Comparison of ENCODE assay signal across 22 cellular contexts in the genomic region with DNA sequence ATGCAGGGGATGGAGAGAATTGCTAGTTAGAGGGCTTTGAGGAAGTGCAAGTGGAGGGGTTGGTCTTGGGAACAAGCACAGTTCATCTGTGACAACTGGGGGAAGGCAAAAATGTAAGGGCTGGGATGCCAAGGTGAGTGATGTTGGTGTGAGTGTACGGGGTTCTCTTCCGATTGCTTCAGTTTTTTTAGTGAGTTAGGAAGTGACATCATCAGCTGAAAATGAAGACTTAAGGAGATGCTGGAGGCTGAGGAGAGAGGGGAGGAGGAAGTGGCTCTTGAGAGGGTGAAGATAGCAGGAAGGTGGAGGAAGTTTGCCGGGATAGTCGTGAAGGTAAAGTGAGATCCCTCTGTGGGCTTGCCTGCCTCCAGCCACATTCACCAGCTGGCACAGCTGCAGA. TPM values are rescaled to one million over a fixed set of nuclear protein-coding genes. Genes with fewer than 3 reads are reported as not detected.
DNase-seq lines count a peak whose midpoint lies in the region; ATAC-seq, FAIRE-seq and TF ChIP-seq lines count a peak whose summit lies in the region.
"Had no signal": no experiment of that assay in that cellular context is flagged by ENCODE, and none has a peak within 500 bp of the region (broad histone marks: within the 10 kb centered on the region; RNA-seq: fewer than 3 reads in every experiment).

No MANE protein-coding gene starts in this region.

- H3K4me1 ChIP-seq in keratinocyte (ENCODE audit: control insufficient read depth, extremely low read depth, insufficient read depth, low read length) = peaks cover 16% of the 10 kb centered on the region
- H3K4me1 ChIP-seq in right atrium auricular region = no peaks in the 10 kb centered on the region
- H3K4me1 ChIP-seq: gastrocnemius medialis, sigmoid colon, testis had no signal

- no peaks in the 10 kb centered on the region for H4K20me1 ChIP-seq in keratinocyte (ENCODE audit: control insufficient read depth, extremely low read depth, insufficient read depth, low read length)

- peak overlapping the region; percentile 78 for H2AFZ ChIP-seq in keratinocyte (ENCODE audit: control insufficient read depth, low read length)

- H3K36me3 ChIP-seq in bronchial epithelial cell (ENCODE audit: control insufficient read depth, insufficient read depth, low read length) (no peaks in the 10 kb centered on the region), keratinocyte (ENCODE audit: control insufficient read depth in 2 of 2, extremely low read depth in 1 of 2, insufficient read depth in 2 of 2, low read length in 2 of 2) (peaks cover 0 to 30% of the 10 kb centered on the region in 2 experiments), right atrium auricular region (no peaks in the 10 kb centered on the region)
- H3K36me3 ChIP-seq: gastrocnemius medialis, sigmoid colon had no signal

- dilution Hi-C loops in keratinocyte (cut with MboI; ENCODE audit: extremely low pct_ligation_motif_present, low sequenced_read_pairs) = no loop called here

- TF ChIP-seq CTCF in bronchial epithelial cell (IDR thresholded peaks at IDR 0.05; ENCODE audit: insufficient read depth, low read length, severe bottlenecking) = no peak
- TF ChIP-seq CTCF in keratinocyte (optimal IDR thresholded peaks at IDR 0.05 in 1 of 3, IDR thresholded peaks at IDR 0.05 in 1 of 3, conservative IDR thresholded peaks at IDR 0.05 in 1 of 3; ENCODE audit: extremely low read depth in 1 of 3, insufficient read depth in 2 of 3, low read length in 3 of 3) = no peak
- no peak for TF ChIP-seq CTCF in right atrium auricular region (IDR thresholded peaks at IDR 0.05)

- H3K27me3 ChIP-seq in bronchial epithelial cell (ENCODE audit: control insufficient read depth, insufficient read depth, low read length) (no peaks in the 10 kb centered on the region), keratinocyte (ENCODE audit: control insufficient read depth, extremely low read depth, insufficient read depth, low read length) (no peaks in the 10 kb centered on the region), right atrium auricular region (no peaks in the 10 kb centered on the region)
- H3K27me3 ChIP-seq: BLaER1 treated with 17β-estradiol and CSF1 and Interleukin-3, amounts not matched to agents 10 nM and 100 nM; gastrocnemius medialis; neutrophil; sigmoid colon; testis had no signal

- H3K4me2 ChIP-seq in keratinocyte (ENCODE audit: control insufficient read depth, extremely low read depth, insufficient read depth, low read depth, low read length) = peak overlapping the region; percentile 55

- peak; percentile 76 for DNase-seq in EL
- DNase-seq in NCI-H226 = peak; percentile 90
- DNase-seq in bronchial epithelial cell (ENCODE audit: low read depth) = peak; percentile 89
- peak; percentile 36 for DNase-seq in keratinocyte (ENCODE audit: low read depth, low spot score)
- no peak for DNase-seq in right atrium auricular region (ENCODE audit: low spot score)
- no peak for DNase-seq in kidney glomerular epithelial cell (lab: John Stamatoyannopoulos, UW)
- no peak for DNase-seq in NCI-H345 (lab: John Stamatoyannopoulos, UW)
- DNase-seq: activated CD8-positive, alpha-beta memory T cell treated with anti-CD3 and anti-CD28 coated beads, Interleukin-2, amount 10 ng/mL, durations not matched to agents 7 days and 5 days; activated effector memory CD4-positive, alpha-beta T cell treated with anti-CD3 and anti-CD28 coated beads, Interleukin-2, amount 50 U/mL, for 16 hours; DMS 273 treated with DMSO at 0.1 percent for 48 hours; gastrocnemius medialis; NCI-H1930; NCI-H526; sigmoid colon; stimulated activated CD4-positive, alpha-beta T cell treated with anti-CD3 and anti-CD28 coated beads, Interleukin-4, amount 100 ng/mL, for 1 hour; stimulated activated CD8-positive, alpha-beta memory T cell treated with anti-CD3 and anti-CD28 coated beads, Interleukin-4, amount 100 ng/mL, for 48 hours; testis had no signal

- no peaks in the 10 kb centered on the region for H3K9me1 ChIP-seq in keratinocyte (ENCODE audit: control insufficient read depth, extremely low read depth, insufficient read depth, low read length)

- H3K27ac ChIP-seq in keratinocyte (ENCODE audit: control insufficient read depth, insufficient read depth, low read length) (peak overlapping the region; percentile 25), right atrium auricular region (no peak overlapping the region)
- H3K27ac ChIP-seq: gastrocnemius medialis, neutrophil, sigmoid colon, testis had no signal

- H3K4me3 ChIP-seq in bronchial epithelial cell (ENCODE audit: low read depth, low read length) (no peak overlapping the region), keratinocyte (ENCODE audit: control insufficient read depth in 2 of 3, extremely low read depth in 1 of 3, insufficient read depth in 2 of 3, low read depth in 1 of 3, low read length in 3 of 3) (peak overlapping the region in 1 of 3 experiments; percentile 30), right atrium auricular region (no peak overlapping the region)
- H3K4me3 ChIP-seq: BLaER1 treated with 17β-estradiol and CSF1 and Interleukin-3, amounts not matched to agents 10 nM and 100 nM; gastrocnemius medialis; sigmoid colon; testis had no signal

- peak overlapping the region; percentile 28 for H3K9ac ChIP-seq in keratinocyte (ENCODE audit: control insufficient read depth, extremely low read depth, insufficient read depth, low read length)
- H3K9ac ChIP-seq: BLaER1 treated with 17β-estradiol and CSF1 and Interleukin-3, amounts not matched to agents 10 nM and 100 nM had no signal

- no peak for FAIRE-seq in bronchial epithelial cell (lab: Jason Lieb, UNC)
- peak; percentile 17 for FAIRE-seq in keratinocyte (lab: Jason Lieb, UNC)
- FAIRE-seq: GM19239 had no signal

- H3K9me3 ChIP-seq in keratinocyte (ENCODE audit: control insufficient read depth, low read depth, low read length) = no peaks in the 10 kb centered on the region
- H3K9me3 ChIP-seq in right atrium auricular region = no peaks in the 10 kb centered on the region
- H3K9me3 ChIP-seq: BLaER1 treated with 17β-estradiol and CSF1 and Interleukin-3, amounts not matched to agents 10 nM and 100 nM; gastrocnemius medialis; neutrophil; sigmoid colon; testis had no signal

- peaks cover 26% of the 10 kb centered on the region for H3K79me2 ChIP-seq in keratinocyte (ENCODE audit: control insufficient read depth, insufficient read depth, low read length)

- no peak for ATAC-seq in HG02938 (IDR thresholded peaks at IDR 0.05; ENCODE audit: unreplicated experiment)
- ATAC-seq: activated CD8-positive, alpha-beta memory T cell treated with anti-CD3 and anti-CD28 coated beads, Interleukin-2, amount 10 ng/mL, durations not matched to agents 7 days and 5 days; gastrocnemius medialis; Panc1 had no signal

RNA-seq across cellular contexts. Expression of gene TICRR, which starts 12.7 kb away (rescaled TPM):
- 0.26 TPM in 2 replicates for total RNA-seq in bronchial epithelial cell
- polyA plus RNA-seq in keratinocyte = 0.82 to 4.0 TPM (median 2.9 TPM) in 3 replicates
- polyA plus RNA-seq in keratinocyte (2011; ENCODE audit: low read depth) = 0.06 TPM
- 0.68 and 0.80 TPM in 2 replicates for polyA plus RNA-seq in keratinocyte (2011; cell fraction: cytosol; rRNA removed)
- 3.6 and 3.8 TPM in 2 replicates for polyA plus RNA-seq in keratinocyte (2011; cell fraction: nucleus; rRNA removed)
- polyA plus RNA-seq in keratinocyte (2012; ENCODE audit: low replicate concordance) = 0.07 and 3.0 TPM in 2 replicates
- 1.5 to 8.2 TPM (median 6.0 TPM) in 3 replicates for polyA minus RNA-seq in keratinocyte
- polyA minus RNA-seq in keratinocyte (2011; cell fraction: cytosol; rRNA and poly(A)+ RNA removed) = 0.96 TPM
- polyA minus RNA-seq in keratinocyte (2011; cell fraction: nucleus; rRNA and poly(A)+ RNA removed) = 2.4 and 3.6 TPM in 2 replicates
- not detected for total RNA-seq in right atrium auricular region
- total RNA-seq: gastrocnemius medialis had no signal

Comparison
In these comparisons a context has a peak if more than half of its experiments do, and no peak if none do; other contexts are left out.
1. DNase-seq: peak in EL (single experiment), NCI-H226 (single experiment), bronchial epithelial cell (single experiment) and keratinocyte (single experiment); none in right atrium auricular region (single experiment), kidney glomerular epithelial cell (single experiment) and NCI-H345 (single experiment).